ENCODE assay signal across 8 cellular contexts in the genomic region with DNA sequence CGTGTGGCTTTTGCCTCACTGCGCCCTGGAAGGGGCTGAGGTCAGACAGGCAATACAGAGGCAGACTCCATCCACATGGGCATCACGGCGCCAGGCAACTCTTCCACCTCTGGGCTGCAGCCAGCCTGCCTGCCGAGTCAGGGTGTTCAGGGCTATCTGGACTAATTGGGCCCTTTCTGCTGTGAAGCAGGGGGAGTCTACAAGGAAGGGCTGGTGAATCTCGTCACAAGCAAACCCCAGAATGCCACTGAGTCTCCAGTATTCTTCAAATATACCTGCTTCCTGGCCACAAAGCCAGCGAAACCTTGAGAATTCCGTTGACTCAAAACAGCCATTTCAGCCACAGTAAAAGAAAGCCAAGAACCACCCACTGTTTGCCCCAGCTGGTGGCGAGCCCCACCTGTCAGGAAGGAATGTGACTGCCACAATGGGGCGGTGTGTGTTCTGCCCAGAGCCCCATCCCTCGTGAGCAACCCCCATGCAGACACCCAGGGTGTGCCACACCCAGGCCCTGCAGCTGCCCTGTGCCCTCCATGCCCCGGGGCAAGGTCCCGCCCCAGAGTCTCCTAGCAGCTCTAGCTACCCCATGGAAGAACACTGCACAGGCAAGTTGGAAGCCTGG.
DNase-seq lines count a peak whose midpoint lies in the region; ATAC-seq and TF ChIP-seq lines count a peak whose summit lies in the region.

No MANE protein-coding gene starts in this region.

- no peak overlapping the region for H3K4me3 Mint-ChIP-seq in brain

- TF ChIP-seq CTCF in GM06990 (IDR thresholded peaks at IDR 0.05; ENCODE audit: insufficient read depth, low read length, poor library complexity, severe bottlenecking) = peak; percentile 27
- no peak for TF ChIP-seq CTCF in brain (conservative IDR thresholded peaks at IDR 0.05)
- no peak for TF ChIP-seq CTCF in foreskin fibroblast (IDR thresholded peaks at IDR 0.05; ENCODE audit: low read depth, low read length)

- no peaks in the 10 kb centered on the region for H3K27me3 Mint-ChIP-seq in brain

- no peaks in the 10 kb centered on the region for H3K9me3 Mint-ChIP-seq in brain

- peak overlapping the region; percentile 41 to 93 (median 64) for H3K27ac Mint-ChIP-seq in brain

- ATAC-seq in GM21576 (IDR thresholded peaks at IDR 0.05; ENCODE audit: unreplicated experiment) = peak; percentile 69

- H3K36me3 ChIP-seq in GM06990 (ENCODE audit: control insufficient read depth, insufficient read depth, low read length) = peaks cover 8% of the 10 kb centered on the region

- H3K4me3 ChIP-seq in GM06990 (replicated peaks; ENCODE audit: low read depth, low read length) (no peak overlapping the region), foreskin fibroblast (ENCODE audit: low read depth in 1 of 2, low read length in 2 of 2) (no peak overlapping the region)

- DNase-seq in GM06990 (ENCODE audit: extremely low read depth, insufficient read length) (peak; percentile 44), NCI-H146 treated with DMSO at 0.1 percent for 48 hours (lab: John Stamatoyannopoulos, UW; ENCODE audit: unreplicated experiment) (peak; percentile 61), NCI-H524 (lab: John Stamatoyannopoulos, UW) (no peak), foreskin fibroblast (no peak), cortex of kidney (lab: John Stamatoyannopoulos, UW) (no peak)
- peak; percentile 47 for DNase-seq in stimulated activated CD4-positive, alpha-beta T cell treated with anti-CD3 and anti-CD28 coated beads, Interleukin-4, amount 100 ng/mL, for 1 hour

- H3K36me3 Mint-ChIP-seq in brain = peaks cover 4% of the 10 kb centered on the region

- no peaks in the 10 kb centered on the region for H3K27me3 ChIP-seq in GM06990 (replicated peaks; ENCODE audit: control insufficient read depth, insufficient read depth, low read length)

- peaks cover 61% of the 10 kb centered on the region for H3K4me1 Mint-ChIP-seq in brain

Comparison
In these comparisons a context has a peak if more than half of its experiments do, and no peak if none do; other contexts are left out.
1. DNase-seq: peak in GM06990 (single experiment), NCI-H146 treated with DMSO at 0.1 percent for 48 hours (single experiment) and stimulated activated CD4-positive, alpha-beta T cell treated with anti-CD3 and anti-CD28 coated beads, Interleukin-4, amount 100 ng/mL, for 1 hour (single experiment); none in NCI-H524 (0 of 2), foreskin fibroblast (0 of 2) and cortex of kidney (single experiment).